In the genomic region with DNA sequence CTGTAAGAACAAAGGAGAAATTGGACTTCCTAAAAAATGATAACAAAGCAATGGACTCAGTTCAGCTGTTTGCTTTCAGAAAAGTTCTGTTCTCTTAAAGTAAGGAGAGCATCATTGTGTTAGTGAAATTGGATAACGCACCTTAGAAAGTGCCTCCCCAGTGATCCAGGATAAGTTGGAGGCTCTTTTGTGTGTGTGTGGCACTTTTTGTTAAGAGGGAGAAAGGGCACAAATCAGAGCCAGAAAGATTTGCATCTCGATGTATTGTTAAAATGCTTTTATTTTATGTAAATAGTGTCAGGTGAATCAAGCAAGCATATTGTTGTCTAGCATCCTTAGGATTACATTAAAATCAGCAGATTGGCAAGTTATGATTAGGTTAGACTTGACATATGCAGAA, we compare ENCODE assay signal across 7 cellular contexts. TPM values are rescaled to one million over a fixed set of nuclear protein-coding genes. Genes with fewer than 3 reads are reported as not detected.
DNase-seq lines count a peak whose midpoint lies in the region; ATAC-seq and TF ChIP-seq lines count a peak whose summit lies in the region.

No MANE protein-coding gene starts in this region.

- no peak for TF ChIP-seq POLR2A in NB4 (IDR thresholded peaks at IDR 0.05; ENCODE audit: extremely low read depth, insufficient read length)

- no peaks in the 10 kb centered on the region for H3K27me3 ChIP-seq in psoas muscle (ENCODE audit: insufficient read depth in 3 of 3, low read length in 2 of 3)

- WGBS in psoas muscle, 3 donors = 86 to 87% (median 86%) methylated on average over 2 of the region's 2 CpGs

- TF ChIP-seq CTCF in NB4 (IDR thresholded peaks at IDR 0.05; ENCODE audit: low read depth, low read length) (no peak), epithelial cell of esophagus (IDR thresholded peaks at IDR 0.05; ENCODE audit: insufficient read depth, low read depth, low read length, missing control alignments) (no peak), psoas muscle (IDR thresholded peaks at IDR 0.05) (no peak)

- no peak overlapping the region for H3K27ac ChIP-seq in psoas muscle

- no peaks in the 10 kb centered on the region for H3K36me3 ChIP-seq in psoas muscle (ENCODE audit: insufficient read depth in 1 of 2, low read depth in 1 of 2)

- H3K4me3 ChIP-seq in GM08714 (ENCODE audit: low read length) = peak overlapping the region; percentile 94; the same call in 1 of the 2 replicates
- peak overlapping the region; percentile 83 for H3K4me3 ChIP-seq in NB4 (ENCODE audit: low read depth, low read length)
- peak overlapping the region; percentile 89 for H3K4me3 ChIP-seq in epithelial cell of esophagus (ENCODE audit: low read length)
- H3K4me3 ChIP-seq in psoas muscle = peak overlapping the region; percentile 99

- H3K9me3 ChIP-seq in psoas muscle = no peaks in the 10 kb centered on the region

- DNase-seq in NB4 (ENCODE audit: low read depth) = no peak
- DNase-seq in epithelial cell of esophagus (ENCODE audit: low read depth) = no peak
- no peak for DNase-seq in psoas muscle
- no peak for DNase-seq in NCI-H1436 treated with DMSO at 0.1 percent for 48 hours (lab: John Stamatoyannopoulos, UW)
- DNase-seq in iPS-NIHi11 (ENCODE audit: low spot score) = no peak
- DNase-seq in medulla oblongata (ENCODE audit: extremely low spot score) = no peak

- intact Hi-C loops in psoas muscle (cut with DNase I) = loop anchor here in 1 of 2 donors (5.0 kb wide), 1 partner anchor 229 kb away; no protein-coding TSS in a partner anchor

- no peak for ATAC-seq in psoas muscle

- peaks cover 13% of the 10 kb centered on the region for H3K4me1 ChIP-seq in psoas muscle

RNA-seq across cellular contexts. Expression of a gene that starts 2.1 kb away (rescaled TPM):
- 10 to 100 TPM; 16.3 to 21.2 (median 18.6) TPM for total RNA-seq in psoas muscle
- polyA plus RNA-seq in psoas muscle = 10 to 100 TPM in 1 of 3 donors, 1 to 10 TPM in 2; 3.7 to 13.3 (median 4.3) TPM
